18 cellular contexts compared by ENCODE assay signal in genomic region chr22:24188705-24189248, GRCh38. TPM values are rescaled to one million over a fixed set of nuclear protein-coding genes. Genes with fewer than 3 reads are reported as not detected.
DNase-seq lines count a peak whose midpoint lies in the region; ATAC-seq, FAIRE-seq and TF ChIP-seq lines count a peak whose summit lies in the region.
"Had no signal": no experiment of that assay in that cellular context is flagged by ENCODE, and none has a peak within 500 bp of the region (broad histone marks: within the 10 kb centered on the region; RNA-seq: fewer than 3 reads in every experiment).

No MANE protein-coding gene starts in this region.

- H2AFZ ChIP-seq in HCT116 (ENCODE audit: low read depth, low read length, poor library complexity, severe bottlenecking), result no peak overlapping the region

- TF ChIP-seq EP300 in upper lobe of left lung (IDR thresholded peaks at IDR 0.05), result no peak

- H3K36me3 ChIP-seq in HCT116 (ENCODE audit: control insufficient read depth in 1 of 2, insufficient read depth in 2 of 2, low read length in 2 of 2) (no peaks in the 10 kb centered on the region), kidney (ENCODE audit: control insufficient read depth in 1 of 2, insufficient read depth in 2 of 2, low read length in 2 of 2) (peaks cover 0 to 3% of the 10 kb centered on the region in 2 donors), upper lobe of left lung (peaks cover 0 to 35% (median 22%) of the 10 kb centered on the region in 4 donors)
- H3K36me3 ChIP-seq: MG63, SJCRH30 had no signal

- RAD21 ChIA-PET in HCT116 (lab: Charles Lee; ENCODE audit: low non-redundant PET in 1 of 2, low total read pairs in 2 of 2, uncharacterized antibody in 2 of 2, unreplicated experiment in 2 of 2), result interaction anchor here (0.9 to 2.6 kb wide), 6 partner anchors 17 to 314 kb away, joined by 3 to 42 read pairs (median 9); no protein-coding TSS in a partner anchor

- TF ChIP-seq RAD21 in HCT116 (IDR thresholded peaks at IDR 0.05; ENCODE audit: low read depth), result no peak

- TF ChIP-seq CTCF in HCT116 (IDR thresholded peaks at IDR 0.05 in 2 of 3, conservative IDR thresholded peaks at IDR 0.05 in 1 of 3; ENCODE audit: borderline replicate concordance in 1 of 3, insufficient read depth in 1 of 3, low read depth in 2 of 3, low read length in 2 of 3) (no peak), kidney (IDR thresholded peaks at IDR 0.05; ENCODE audit: borderline replicate concordance, extremely low read depth, insufficient read depth) (no peak), upper lobe of left lung (IDR thresholded peaks at IDR 0.05) (no peak)

- H3K9me2 ChIP-seq in HCT116 (ENCODE audit: insufficient read depth), result no peaks in the 10 kb centered on the region

- H3K9ac ChIP-seq in HCT116 (ENCODE audit: low read length) (peak overlapping the region; percentile 40; the same call in 1 of the 2 replicates), kidney (ENCODE audit: low read length in 2 of 2) (no peak overlapping the region)

- H3K4me3 ChIP-seq in HCT116 (replicated peaks in 1 of 2; ENCODE audit: low read depth in 1 of 2, low read length in 2 of 2) (no peak overlapping the region), kidney (ENCODE audit: low read length in 2 of 2) (no peak overlapping the region), upper lobe of left lung (no peak overlapping the region)
- H3K4me3 ChIP-seq: MG63, SJCRH30 had no signal

- no peaks in the 10 kb centered on the region for H3K9me3 ChIP-seq in HCT116 (ENCODE audit: control insufficient read depth in 1 of 2, insufficient read depth in 1 of 2, low read depth in 1 of 2, low read length in 2 of 2)
- H3K9me3 ChIP-seq in kidney (ENCODE audit: control insufficient read depth in 1 of 2, low read length in 2 of 2), result no peaks in the 10 kb centered on the region
- H3K9me3 ChIP-seq in upper lobe of left lung, result no peaks in the 10 kb centered on the region
- H3K9me3 ChIP-seq: MG63, SJCRH30 had no signal

- CTCF ChIA-PET in HCT116 (lab: Charles Lee), result interaction anchor here (1.3 to 4.6 kb wide), 7 partner anchors 8 to 333 kb away, joined by 4 to 95 read pairs (median 9); partner anchors contain the start of genes GGT5 and SUSD2

- POLR2A ChIA-PET in HCT116 (lab: Charles Lee), result interaction anchor here (1.7 kb wide), 1 partner anchor 13 kb away, joined by 5 read pairs; no protein-coding TSS in a partner anchor

- H3K79me2 ChIP-seq in HCT116 (ENCODE audit: insufficient read depth, low read length), result no peaks in the 10 kb centered on the region

- no TSS peak for BruUV-seq in HCT116 (replicated peaks; lab: Mats Ljungman, UMichigan)

- peak overlapping the region; percentile 65 for H3K4me2 ChIP-seq in HCT116 (ENCODE audit: low read length)

- DNase-seq in HCT116 (ENCODE audit: low read depth, low spot score) (no peak), kidney (peak; percentile 61), upper lobe of left lung (peak in 1 of 2 donors; percentile 49), NCI-H1417 treated with DMSO at 0.1 percent for 48 hours (lab: John Stamatoyannopoulos, UW) (no peak), NCI-H1048 (lab: John Stamatoyannopoulos, UW) (no peak)
- no peak for DNase-seq in activated CD4-positive, alpha-beta T cell treated with anti-CD3 and anti-CD28 coated beads for 1 hour
- DNase-seq: activated naive CD8-positive, alpha-beta T cell treated with anti-CD3 and anti-CD28 coated beads for 36 hours; EL; left cardiac atrium; MG63; naive B cell; occipital lobe; SJCRH30; small intestine; stimulated activated CD4-positive, alpha-beta T cell treated with anti-CD3 and anti-CD28 coated beads, Interleukin-1b, Interleukin-23, amount 100 ng/mL, for 48 hours had no signal

- no peaks in the 10 kb centered on the region for H3K27me3 ChIP-seq in HCT116 (ENCODE audit: insufficient read depth, low read length)
- no peaks in the 10 kb centered on the region for H3K27me3 ChIP-seq in upper lobe of left lung
- H3K27me3 ChIP-seq: MG63, SJCRH30 had no signal

- no peaks in the 10 kb centered on the region for H4K20me1 ChIP-seq in HCT116 (ENCODE audit: insufficient read depth)

- H3K27ac ChIP-seq in HCT116 (ENCODE audit: low read depth, low read length) (peak overlapping the region; percentile 74), kidney (ENCODE audit: low read depth in 2 of 2, low read length in 2 of 2) (no peak overlapping the region), upper lobe of left lung (peak overlapping the region; percentile 12 to 80 (median 60))
- H3K27ac ChIP-seq: SJCRH30 had no signal

- TF ChIP-seq POLR2A in HCT116 (IDR thresholded peaks at IDR 0.05; ENCODE audit: borderline replicate concordance, extremely low read depth, insufficient read depth, insufficient read length) (no peak), upper lobe of left lung (IDR thresholded peaks at IDR 0.05) (no peak)

- no peak for FAIRE-seq in kidney (lab: Jason Lieb, UNC)
- FAIRE-seq: small intestine had no signal

- 69 to 80% methylated on average over 15 to 17 of the region's 17 CpGs for WGBS in upper lobe of left lung, 2 donors

- intact Hi-C loops in HCT116 (cut with micrococcal nuclease), result loop anchor here (10.0 kb wide), 1 partner anchor 336 kb away; no protein-coding TSS in a partner anchor
- intact Hi-C loops in kidney (cut with DNase I), result no loop called here

- H3K4me1 ChIP-seq in HCT116 (ENCODE audit: control insufficient read depth in 1 of 2, insufficient read depth in 2 of 2, low read length in 2 of 2) (peaks cover 35 to 36% of the 10 kb centered on the region in 2 experiments), kidney (ENCODE audit: control insufficient read depth in 1 of 2, insufficient read depth in 1 of 2, low read depth in 1 of 2, low read length in 2 of 2) (peaks cover 8 to 16% of the 10 kb centered on the region in 2 donors), upper lobe of left lung (peaks cover 17 to 40% (median 25%) of the 10 kb centered on the region in 4 donors)
- H3K4me1 ChIP-seq: SJCRH30 had no signal

- ATAC-seq in HCT116 (no peak; the same call in 1 of the 2 replicates), SK-N-SH treated with all-trans-retinoic acid at 6 μM for 48 hours (peak; percentile 4; the same call in 1 of the 3 replicates), upper lobe of left lung (ENCODE audit: low FRiP score in 2 of 2) (no peak)

TF ChIP-seq in HCT116, 20 proteins besides CTCF, POLR2A, EP300 and RAD21:
- TF ChIP-seq SRF (IDR thresholded peaks at IDR 0.05; ENCODE audit: low read depth) (no peak), TCF7L2 (IDR thresholded peaks at IDR 0.05; ENCODE audit: borderline replicate concordance, extremely low read depth, insufficient read depth, insufficient read length) (no peak), ATF3 (IDR thresholded peaks at IDR 0.05) (no peak), CEBPB (IDR thresholded peaks at IDR 0.05; ENCODE audit: low read depth) (no peak), MAX (IDR thresholded peaks at IDR 0.05) (no peak), FOSL1 (IDR thresholded peaks at IDR 0.05; ENCODE audit: low read depth) (no peak), ZFX (IDR thresholded peaks at IDR 0.05) (no peak), POLR2AphosphoS5 (IDR thresholded peaks at IDR 0.05; ENCODE audit: low read depth, low read length) (no peak)
TF ChIP-seq in HCT116: peak in this region for 0.

TF ChIP-seq in SK-N-SH treated with all-trans-retinoic acid at 6 μM for 48 hours, 23 proteins besides CTCF, POLR2A, EP300 and RAD21 (continues in another document):
- TF ChIP-seq ZNF565 (CRISPR knock-in tag; conservative IDR thresholded peaks at IDR 0.05; ENCODE audit: low read depth), result no peak
- TF ChIP-seq OSR1 (CRISPR knock-in tag; IDR thresholded peaks at IDR 0.05), result no peak
- no peak for TF ChIP-seq ESRRG (CRISPR knock-in tag; IDR thresholded peaks at IDR 0.05)
- TF ChIP-seq SNAI2 (CRISPR knock-in tag; IDR thresholded peaks at IDR 0.05), result no peak
- no peak for TF ChIP-seq PATZ1 (CRISPR knock-in tag; IDR thresholded peaks at IDR 0.05; ENCODE audit: borderline replicate concordance)
- TF ChIP-seq POU6F1 (CRISPR knock-in tag; IDR thresholded peaks at IDR 0.05; ENCODE audit: borderline replicate concordance, low read depth), result no peak

RNA-seq across cellular contexts. Expression of gene SUSD2, which starts 7.5 kb away (rescaled TPM):
- total RNA-seq in HCT116 (2021; ENCODE audit: unreplicated experiment), result 6.6 TPM
- polyA plus RNA-seq in HCT116 (2012), result 9.6 and 10.3 TPM in 2 replicates
- 14.8 TPM for total RNA-seq in kidney
- polyA plus RNA-seq in kidney (ENCODE audit: insufficient read depth, low read depth, low replicate concordance), result 25.2 TPM
- total RNA-seq in upper lobe of left lung, result 100 to 1,000 TPM; 191 to 645 (median 348) TPM
- total RNA-seq: occipital lobe, SJCRH30 had no signal

RNA-seq across cellular contexts. Expression of gene GGT5, which starts 56.1 kb away (rescaled TPM):
- total RNA-seq in HCT116 (2021; ENCODE audit: unreplicated experiment) (0.57 TPM), kidney (103 TPM), upper lobe of left lung (10 to 100 TPM in 5 of 6 donors, 1 to 10 TPM in 1; 4.2 to 47.4 (median 29.6) TPM)
- polyA plus RNA-seq in HCT116 (2012), result 0.14 and 0.42 TPM in 2 replicates
- 63.2 TPM for polyA plus RNA-seq in kidney (ENCODE audit: insufficient read depth, low read depth, low replicate concordance)
- total RNA-seq: activated naive CD8-positive, alpha-beta T cell treated with anti-CD3 and anti-CD28 coated beads for 36 hours; CD4-positive, CD25-positive, alpha-beta regulatory T cell; T-helper 17 cell had no signal
- polyA plus RNA-seq: CD4-positive, CD25-positive, alpha-beta regulatory T cell had no signal

Comparison
In these comparisons a context has a peak if more than half of its experiments do, and no peak if none do; other contexts are left out.
1. H3K27ac ChIP-seq: peak in HCT116 (single experiment) and upper lobe of left lung (4 of 4); none in kidney (0 of 2).
2. RNA of gene SUSD2, which starts 7.5 kb away (total RNA-seq): 191 to 645 TPM in upper lobe of left lung; 14.8 TPM in kidney (single experiment) and 6.6 TPM in HCT116 (single experiment); every median in the first group is over 10 times any median in the second.